ENCODE assay signal across 7 cellular contexts in the genomic region with DNA sequence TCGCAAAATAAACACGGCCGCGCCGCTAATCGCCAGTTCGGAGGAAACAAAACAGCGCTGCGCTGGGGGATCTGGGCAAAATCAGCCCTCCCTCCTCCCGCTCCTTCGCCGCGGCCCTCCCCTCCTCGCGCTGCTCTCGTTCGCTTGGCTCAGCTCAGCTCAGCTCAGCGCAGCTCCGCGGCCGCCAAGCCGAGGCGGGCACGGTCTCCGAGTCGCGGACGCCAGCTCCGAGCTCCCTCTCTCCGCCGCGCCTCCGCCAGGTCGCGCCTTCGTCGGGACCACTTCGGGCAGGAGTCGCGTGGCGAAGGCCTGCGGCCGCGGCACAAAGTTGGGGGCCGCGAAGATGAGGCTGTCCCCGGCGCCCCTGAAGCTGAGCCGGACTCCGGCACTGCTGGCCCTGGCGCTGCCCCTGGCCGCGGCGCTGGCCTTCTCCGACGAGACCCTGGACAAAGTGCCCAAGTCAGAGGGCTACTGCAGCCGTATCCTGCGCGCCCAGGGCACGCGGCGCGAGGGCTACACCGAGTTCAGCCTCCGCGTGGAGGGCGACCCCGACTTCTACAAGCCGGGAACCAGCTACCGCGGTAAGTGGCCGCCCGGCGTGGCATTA. TPM values are rescaled to one million over a fixed set of nuclear protein-coding genes. Genes with fewer than 3 reads are reported as not detected.
DNase-seq lines count a peak whose midpoint lies in the region; FAIRE-seq and TF ChIP-seq lines count a peak whose summit lies in the region.

A gene (plus strand): TSS at position 162 of the 607 bp plus-strand sequence. CDS start 182 bp downstream, at position 344.

- no peaks in the 10 kb centered on the region for H3K9me3 ChIP-seq in vagina

- H3K27ac ChIP-seq in vagina: peak within 1 kb of the TSS; percentile 76

- no peaks in the 10 kb centered on the region for H3K36me3 ChIP-seq in vagina

- DNase-seq in NCI-H2227 treated with DMSO at 0.1 percent for 48 hours (lab: John Stamatoyannopoulos, UW) (peak; percentile 31), foreskin fibroblast (peak; percentile 12 to 66), occipital lobe (lab: John Stamatoyannopoulos, UW) (no peak), vagina (ENCODE audit: extremely low spot score in 2 of 2) (peak in 1 of 2 donors; percentile 84), GOT3 (lab: John Stamatoyannopoulos, UW) (no peak), RCC 7860 (ENCODE audit: low spot score) (no peak)
- DNase-seq in activated T-cell treated with anti-CD3 and anti-CD28 coated beads, Interleukin-2, amount 50 U/mL, for 48 hours: peak; percentile 58 to 61

- peak in 1 of 2 donors; percentile 16 for TF ChIP-seq POLR2A in vagina (IDR thresholded peaks at IDR 0.05)

- TF ChIP-seq CTCF in foreskin fibroblast (IDR thresholded peaks at IDR 0.05; ENCODE audit: low read depth, low read length) (no peak), vagina (IDR thresholded peaks at IDR 0.05) (no peak)

- peaks cover 29% of the 10 kb centered on the region for H3K4me1 ChIP-seq in vagina

- intact Hi-C loops in vagina (cut with DNase I): no loop called here

- no peak for FAIRE-seq in RCC 7860 (lab: Jason Lieb, UNC)

- peaks cover 4% of the 10 kb centered on the region for H3K27me3 ChIP-seq in vagina

- peak within 1 kb of the TSS in 1 of 2 donors; percentile 31 for H3K4me3 ChIP-seq in foreskin fibroblast (ENCODE audit: low read depth in 1 of 2, low read length in 2 of 2)
- H3K4me3 ChIP-seq in vagina: peak within 1 kb of the TSS; percentile 52 to 57

RNA-seq across cellular contexts. Expression of the gene that starts here (rescaled TPM):
- total RNA-seq in occipital lobe: 31.5 TPM
- total RNA-seq in vagina: 31.7 TPM

Comparison
In these comparisons a context has a peak if more than half of its experiments do, and no peak if none do; other contexts are left out.
1. DNase-seq: peak in NCI-H2227 treated with DMSO at 0.1 percent for 48 hours (single experiment), activated T-cell treated with anti-CD3 and anti-CD28 coated beads, Interleukin-2, amount 50 U/mL, for 48 hours (2 of 2) and foreskin fibroblast (2 of 2); none in occipital lobe (single experiment), GOT3 (single experiment) and RCC 7860 (single experiment).